ENCODE assay signal across 1 cellular context in the genomic region with DNA sequence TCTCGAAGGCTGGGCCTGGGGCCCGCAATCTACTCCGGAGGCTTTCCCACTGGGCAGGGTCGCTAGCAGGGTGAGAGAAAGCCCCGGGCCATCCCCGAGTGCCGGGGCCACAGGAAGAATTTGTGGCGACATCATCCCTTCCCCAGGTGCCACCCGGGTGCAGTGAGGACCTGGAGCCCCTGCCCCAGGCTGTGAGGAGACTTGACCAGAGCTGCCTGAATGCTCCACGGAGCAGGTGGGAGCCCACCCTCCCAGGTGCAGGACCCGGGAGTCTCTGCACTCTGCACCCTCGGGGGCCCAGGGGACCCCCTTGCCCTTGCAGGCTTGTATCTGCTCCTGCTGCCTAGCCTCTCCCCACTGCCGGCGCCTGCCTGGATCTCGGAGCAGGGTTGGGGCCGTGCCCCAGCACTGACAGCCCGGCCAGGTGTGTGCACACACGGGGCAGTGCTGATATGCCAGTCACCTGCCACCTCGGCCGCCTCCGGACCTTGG.
TF ChIP-seq lines count a peak whose summit lies in the region.

No MANE protein-coding gene starts in this region.

TF ChIP-seq in HEK293, 187 proteins besides CTCF, POLR2A, EP300 and RAD21 (continued from another document):
- TF ChIP-seq ZBTB11 (tag by site-specific recombination; conservative IDR thresholded peaks at IDR 0.05; ENCODE audit: low read depth) (no peak), ZNF777 (tag by site-specific recombination; IDR thresholded peaks at IDR 0.05; ENCODE audit: borderline replicate concordance) (no peak), GLIS1 (tag by site-specific recombination; IDR thresholded peaks at IDR 0.05) (no peak), KLF9 (tag by site-specific recombination; IDR thresholded peaks at IDR 0.05; ENCODE audit: low read depth) (no peak; the same call in 1 of the 2 replicates), YY2 (tag by site-specific recombination; IDR thresholded peaks at IDR 0.05) (no peak), ZNF596 (tag by site-specific recombination; IDR thresholded peaks at IDR 0.05) (no peak), ZBTB20 (tag by site-specific recombination; IDR thresholded peaks at IDR 0.05) (peak; percentile 80), ZSCAN4 (tag by site-specific recombination; IDR thresholded peaks at IDR 0.05) (no peak), IKZF3 (tag by site-specific recombination; IDR thresholded peaks at IDR 0.05) (no peak), ZBTB48 (tag by site-specific recombination; IDR thresholded peaks at IDR 0.05) (no peak), ZNF311 (tag by site-specific recombination; IDR thresholded peaks at IDR 0.05; ENCODE audit: borderline replicate concordance) (no peak), ZBTB7A (tag by site-specific recombination; IDR thresholded peaks at IDR 0.05; ENCODE audit: low read depth) (no peak), SETDB1 (IDR thresholded peaks at IDR 0.05; ENCODE audit: insufficient read length, low read length) (no peak), ZNF19 (tag by site-specific recombination; IDR thresholded peaks at IDR 0.05; ENCODE audit: low read depth) (no peak), ZNF423 (tag by site-specific recombination; IDR thresholded peaks at IDR 0.05) (no peak), ZNF211 (tag by site-specific recombination; IDR thresholded peaks at IDR 0.05; ENCODE audit: low read depth) (no peak), ZNF639 (tag by site-specific recombination; IDR thresholded peaks at IDR 0.05) (no peak), ZNF335 (tag by site-specific recombination; conservative IDR thresholded peaks at IDR 0.05) (peak; percentile 67; the same call in 1 of the 2 replicates), ZNF791 (tag by site-specific recombination; IDR thresholded peaks at IDR 0.05) (no peak), EGR2 (tag by site-specific recombination; IDR thresholded peaks at IDR 0.05; ENCODE audit: low read depth) (no peak), ZNF341 (tag by site-specific recombination; IDR thresholded peaks at IDR 0.05; ENCODE audit: low read depth) (no peak), ZNF248 (tag by site-specific recombination; IDR thresholded peaks at IDR 0.05) (no peak), ZNF10 (tag by site-specific recombination; IDR thresholded peaks at IDR 0.05) (peak; percentile 14; the same call in 1 of the 2 replicates), ZBTB17 (tag by site-specific recombination; IDR thresholded peaks at IDR 0.05) (0 out of 2 replicates have a peak, but pooled peaks have one; percentile 49), ZNF404 (tag by site-specific recombination; IDR thresholded peaks at IDR 0.05) (no peak)
- TF ChIP-seq, protein P1, sequence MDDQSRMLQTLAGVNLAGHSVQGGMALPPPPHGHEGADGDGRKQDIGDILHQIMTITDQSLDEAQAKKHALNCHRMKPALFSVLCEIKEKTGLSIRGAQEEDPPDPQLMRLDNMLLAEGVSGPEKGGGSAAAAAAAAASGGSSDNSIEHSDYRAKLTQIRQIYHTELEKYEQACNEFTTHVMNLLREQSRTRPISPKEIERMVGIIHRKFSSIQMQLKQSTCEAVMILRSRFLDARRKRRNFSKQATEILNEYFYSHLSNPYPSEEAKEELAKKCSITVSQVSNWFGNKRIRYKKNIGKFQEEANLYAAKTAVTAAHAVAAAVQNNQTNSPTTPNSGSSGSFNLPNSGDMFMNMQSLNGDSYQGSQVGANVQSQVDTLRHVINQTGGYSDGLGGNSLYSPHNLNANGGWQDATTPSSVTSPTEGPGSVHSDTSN (CRISPR knock-in tag; IDR thresholded peaks at IDR 0.05), result no peak
- TF ChIP-seq, protein P2, sequence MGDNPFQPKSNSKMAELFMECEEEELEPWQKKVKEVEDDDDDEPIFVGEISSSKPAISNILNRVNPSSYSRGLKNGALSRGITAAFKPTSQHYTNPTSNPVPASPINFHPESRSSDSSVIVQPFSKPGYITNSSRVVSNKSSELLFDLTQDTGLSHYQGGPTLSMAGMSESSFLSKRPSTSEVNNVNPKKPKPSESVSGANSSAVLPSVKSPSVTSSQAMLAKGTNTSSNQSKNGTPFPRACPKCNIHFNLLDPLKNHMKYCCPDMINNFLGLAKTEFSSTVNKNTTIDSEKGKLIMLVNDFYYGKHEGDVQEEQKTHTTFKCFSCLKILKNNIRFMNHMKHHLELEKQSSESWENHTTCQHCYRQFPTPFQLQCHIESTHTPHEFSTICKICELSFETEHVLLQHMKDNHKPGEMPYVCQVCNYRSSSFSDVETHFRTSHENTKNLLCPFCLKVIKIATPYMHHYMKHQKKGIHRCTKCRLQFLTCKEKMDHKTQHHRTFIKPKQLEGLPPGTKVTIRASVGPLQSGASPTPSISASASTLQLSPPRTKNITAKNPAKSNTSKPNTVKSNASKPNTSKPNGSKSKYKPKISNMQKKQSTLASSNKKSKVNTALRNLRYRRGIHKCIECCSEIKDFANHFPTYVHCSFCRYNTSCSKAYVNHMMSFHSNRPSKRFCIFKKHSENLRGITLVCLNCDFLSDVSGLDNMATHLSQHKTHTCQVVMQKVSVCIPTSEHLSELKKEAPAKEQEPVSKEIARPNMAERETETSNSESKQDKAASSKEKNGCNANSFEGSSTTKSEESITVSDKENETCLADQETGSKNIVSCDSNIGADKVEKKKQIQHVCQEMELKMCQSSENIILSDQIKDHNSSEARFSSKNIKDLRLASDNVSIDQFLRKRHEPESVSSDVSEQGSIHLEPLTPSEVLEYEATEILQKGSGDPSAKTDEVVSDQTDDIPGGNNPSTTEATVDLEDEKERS (tag by site-specific recombination; IDR thresholded peaks at IDR 0.05), result no peak
